8 cellular contexts compared by ENCODE assay signal in genomic region chr19:7658219-7658686, GRCh38. TPM values are rescaled to one million over a fixed set of nuclear protein-coding genes. Genes with fewer than 3 reads are reported as not detected.
DNase-seq lines count a peak whose midpoint lies in the region; ATAC-seq and TF ChIP-seq lines count a peak whose summit lies in the region.

No MANE protein-coding gene starts in this region.

- peaks cover 12% of the 10 kb centered on the region for H3K4me1 Mint-ChIP-seq in T-helper 1 cell treated with Interleukin-12 subunit alpha and Interleukin-12 subunit beta and Interleukin-4 antibody, amounts not matched to agents 30 μg/mL and 1 μg/mL, for 36 hours (ENCODE audit: low read depth)
- H3K4me1 Mint-ChIP-seq in memory B cell = peaks cover 4% of the 10 kb centered on the region

- ATAC-seq in GM18511 (IDR thresholded peaks at IDR 0.05; ENCODE audit: unreplicated experiment) (peak; percentile 72), memory B cell (ENCODE audit: low read depth) (peak; percentile 100), HG03039 (IDR thresholded peaks at IDR 0.05; ENCODE audit: unreplicated experiment) (no peak)

- H3K4me3 Mint-ChIP-seq in T-helper 1 cell treated with Interleukin-12 subunit alpha and Interleukin-12 subunit beta and Interleukin-4 antibody, amounts not matched to agents 30 μg/mL and 1 μg/mL, for 36 hours = peak overlapping the region; percentile 68
- peak overlapping the region; percentile 83 for H3K4me3 Mint-ChIP-seq in memory B cell

- H3K27me3 Mint-ChIP-seq in T-helper 1 cell treated with Interleukin-12 subunit alpha and Interleukin-12 subunit beta and Interleukin-4 antibody, amounts not matched to agents 30 μg/mL and 1 μg/mL, for 36 hours (ENCODE audit: low read depth) = peaks cover 3% of the 10 kb centered on the region
- no peaks in the 10 kb centered on the region for H3K27me3 Mint-ChIP-seq in memory B cell

- H3K27ac Mint-ChIP-seq in T-helper 1 cell treated with Interleukin-12 subunit alpha and Interleukin-12 subunit beta and Interleukin-4 antibody, amounts not matched to agents 30 μg/mL and 1 μg/mL, for 36 hours = peak overlapping the region; percentile 57
- H3K27ac Mint-ChIP-seq in memory B cell = peak overlapping the region; percentile 91

- POLR2A ChIA-PET in HEK293T (lab: Yijun Ruan, JAX) = interaction anchor here (1.6 kb wide), 1 partner anchor 23 kb away, joined by 5 read pairs; the partner anchor contains the start of gene TRAPPC5

- no peaks in the 10 kb centered on the region for H3K36me3 Mint-ChIP-seq in T-helper 1 cell treated with Interleukin-12 subunit alpha and Interleukin-12 subunit beta and Interleukin-4 antibody, amounts not matched to agents 30 μg/mL and 1 μg/mL, for 36 hours (ENCODE audit: low read depth)
- no peaks in the 10 kb centered on the region for H3K36me3 Mint-ChIP-seq in memory B cell

- DNase-seq in HEK293T (ENCODE audit: extremely low spot score) = no peak
- peak in 1 of 2 donors; percentile 68 for DNase-seq in memory B cell (ENCODE audit: low spot score in 2 of 2)
- DNase-seq in hepatic stellate cell (ENCODE audit: low spot score) = no peak
- DNase-seq in cardiac septum (ENCODE audit: low spot score) = no peak
- DNase-seq in activated gamma-delta T cell treated with Interleukin-2 at 50 U/mL for 16 hours = no peak

- CTCF ChIA-PET in HEK293T (lab: Yijun Ruan, JAX) = no interaction called here

- intact Hi-C loops in cardiac septum (cut with DNase I) = no loop called here

- no peaks in the 10 kb centered on the region for H3K9me3 Mint-ChIP-seq in T-helper 1 cell treated with Interleukin-12 subunit alpha and Interleukin-12 subunit beta and Interleukin-4 antibody, amounts not matched to agents 30 μg/mL and 1 μg/mL, for 36 hours
- H3K9me3 Mint-ChIP-seq in memory B cell = no peaks in the 10 kb centered on the region

TF ChIP-seq in HEK293T, 16 proteins besides CTCF, POLR2A, EP300 and RAD21:
- no peak for TF ChIP-seq FOXK2 (IDR thresholded peaks at IDR 0.05)
- TF ChIP-seq NFRKB (IDR thresholded peaks at IDR 0.05) = no peak
- TF ChIP-seq HDGF (IDR thresholded peaks at IDR 0.05; ENCODE audit: borderline replicate concordance) = no peak
- TF ChIP-seq PKNOX1 (IDR thresholded peaks at IDR 0.05) = peak; percentile 84
- TF ChIP-seq BHLHE40 (IDR thresholded peaks at IDR 0.05; ENCODE audit: borderline replicate concordance) = no peak
- TF ChIP-seq SUZ12 (IDR thresholded peaks at IDR 0.05) = no peak
- TF ChIP-seq L3MBTL2 (conservative IDR thresholded peaks at IDR 0.05) = no peak
- no peak for TF ChIP-seq CTBP1 (IDR thresholded peaks at IDR 0.05; ENCODE audit: borderline replicate concordance)

RNA-seq across cellular contexts. Expression of gene RETN, which starts 10.6 kb away (rescaled TPM):
- 0.75 TPM for total RNA-seq in cardiac septum

RNA-seq across cellular contexts. Expression of gene MCEMP1, which starts 18.6 kb away (rescaled TPM):
- 0.54 TPM for total RNA-seq in cardiac septum

RNA-seq across cellular contexts. Expression of gene STXBP2, which starts 21.3 kb away (rescaled TPM):
- 4.0 TPM for total RNA-seq in cardiac septum

RNA-seq across cellular contexts. Expression of gene TRAPPC5, which starts 22.4 kb away (rescaled TPM):
- 77.0 TPM for total RNA-seq in cardiac septum

RNA-seq across cellular contexts. Expression of gene PCP2, which starts 24.7 kb away (rescaled TPM):
- not detected for total RNA-seq in cardiac septum
